Comparison of ENCODE assay signal across 1 cellular context in genomic region chr11:447923-448731, GRCh38.
A peak's percentile ranks its signal among the peaks of the same experiment; 100 is the strongest.
TF ChIP-seq lines count a peak whose summit lies in the region.

No MANE protein-coding gene starts in this region.

TF ChIP-seq in HepG2, 621 proteins besides CTCF, POLR2A, EP300 and RAD21 (continued from another document and continues in another):
- TF ChIP-seq HOMEZ (CRISPR knock-in tag; IDR thresholded peaks at IDR 0.05; ENCODE audit: low read depth) (peak; percentile 73), NFAT5 (CRISPR knock-in tag; IDR thresholded peaks at IDR 0.05) (no peak; the same call in 1 of the 2 replicates), ZZZ3 (CRISPR knock-in tag; IDR thresholded peaks at IDR 0.05; ENCODE audit: borderline replicate concordance) (peak; percentile 71; the same call in 1 of the 2 replicates), ZNF75D (CRISPR knock-in tag; IDR thresholded peaks at IDR 0.05; ENCODE audit: borderline replicate concordance) (no peak), RXRA (CRISPR knock-in tag; IDR thresholded peaks at IDR 0.05) (peak; percentile 72; the same call in 1 of the 2 replicates), CEBPZ (IDR thresholded peaks at IDR 0.05; ENCODE audit: low read length) (no peak), BHLHE40 (IDR thresholded peaks at IDR 0.05; ENCODE audit: low read length) (0 out of 2 replicates have a peak, but pooled peaks have one; percentile 10), TAF1 (CRISPR knock-in tag; IDR thresholded peaks at IDR 0.05) (peak; percentile 66; the same call in 1 of the 2 replicates), ZNF678 (CRISPR knock-in tag; IDR thresholded peaks at IDR 0.05) (0 out of 2 replicates have a peak, but pooled peaks have one; percentile 30), ZNF441 (CRISPR knock-in tag; IDR thresholded peaks at IDR 0.05; ENCODE audit: borderline replicate concordance) (peak; percentile 45; the same call in 1 of the 2 replicates), IRF2 (CRISPR knock-in tag; IDR thresholded peaks at IDR 0.05) (peak; percentile 47; the same call in 1 of the 2 replicates), ZNF280B (CRISPR knock-in tag; IDR thresholded peaks at IDR 0.05; ENCODE audit: borderline replicate concordance) (peak; percentile 67; the same call in 1 of the 2 replicates), MXD4 (CRISPR knock-in tag; IDR thresholded peaks at IDR 0.05) (peak; percentile 43; the same call in 1 of the 2 replicates), ZBTB14 (CRISPR knock-in tag; IDR thresholded peaks at IDR 0.05) (peak; percentile 90), ZNF337 (CRISPR knock-in tag; IDR thresholded peaks at IDR 0.05; ENCODE audit: borderline replicate concordance, low read depth) (peak; percentile 72; the same call in 1 of the 2 replicates), ZNF547 (CRISPR knock-in tag; IDR thresholded peaks at IDR 0.05) (peak; percentile 62; the same call in 1 of the 2 replicates), HOXA5 (CRISPR knock-in tag; IDR thresholded peaks at IDR 0.05) (peak; percentile 67; the same call in 1 of the 2 replicates), RFXAP (CRISPR knock-in tag; IDR thresholded peaks at IDR 0.05; ENCODE audit: borderline replicate concordance) (peak; percentile 55; the same call in 1 of the 2 replicates), ZSCAN9 (CRISPR knock-in tag; IDR thresholded peaks at IDR 0.05; ENCODE audit: borderline replicate concordance) (0 out of 2 replicates have a peak, but pooled peaks have one; percentile 32), ZC3H4 (CRISPR knock-in tag; IDR thresholded peaks at IDR 0.05; ENCODE audit: borderline replicate concordance) (no peak), SMC3 (IDR thresholded peaks at IDR 0.05; ENCODE audit: low read length) (peak; percentile 59), ZNF607 (CRISPR knock-in tag; IDR thresholded peaks at IDR 0.05; ENCODE audit: borderline replicate concordance) (peak; percentile 60; the same call in 1 of the 2 replicates), MBNL3 (CRISPR knock-in tag; conservative IDR thresholded peaks at IDR 0.05) (no peak), SALL2 (CRISPR knock-in tag; IDR thresholded peaks at IDR 0.05) (no peak), PHF21A (CRISPR knock-in tag; IDR thresholded peaks at IDR 0.05) (0 out of 2 replicates have a peak, but pooled peaks have one; percentile 50), ATF7-NPFF (CRISPR knock-in tag; IDR thresholded peaks at IDR 0.05; ENCODE audit: low read depth) (peak; percentile 61; the same call in 1 of the 2 replicates), MXD3 (CRISPR knock-in tag; IDR thresholded peaks at IDR 0.05) (peak; percentile 84), ZNF556 (CRISPR knock-in tag; IDR thresholded peaks at IDR 0.05; ENCODE audit: borderline replicate concordance) (peak; percentile 75), SOX6 (IDR thresholded peaks at IDR 0.05) (no peak), SOX6 (CRISPR knock-in tag; IDR thresholded peaks at IDR 0.05) (peak; percentile 70), USF2 (IDR thresholded peaks at IDR 0.05; ENCODE audit: low read depth, low read length) (peak; percentile 67; the same call in 1 of the 2 replicates), USF2 (CRISPR knock-in tag; IDR thresholded peaks at IDR 0.05; ENCODE audit: borderline replicate concordance) (peak; percentile 76; the same call in 1 of the 2 replicates), RBM22 (optimal IDR thresholded peaks at IDR 0.05; ENCODE audit: low read length) (no peak), ZNF326 (CRISPR knock-in tag; IDR thresholded peaks at IDR 0.05; ENCODE audit: borderline replicate concordance) (no peak), SNAPC4 (CRISPR knock-in tag; IDR thresholded peaks at IDR 0.05) (peak; percentile 94), ZBTB3 (CRISPR knock-in tag; IDR thresholded peaks at IDR 0.05; ENCODE audit: borderline replicate concordance, low read depth) (no peak), ZSCAN25 (CRISPR knock-in tag; IDR thresholded peaks at IDR 0.05) (peak; percentile 86), NCOA5 (CRISPR knock-in tag; IDR thresholded peaks at IDR 0.05) (no peak), ZNF335 (CRISPR knock-in tag; IDR thresholded peaks at IDR 0.05) (no peak), SNAPC2 (CRISPR knock-in tag; IDR thresholded peaks at IDR 0.05) (peak; percentile 95)
